Comparison of ENCODE assay signal across 1 cellular context in the genomic region with DNA sequence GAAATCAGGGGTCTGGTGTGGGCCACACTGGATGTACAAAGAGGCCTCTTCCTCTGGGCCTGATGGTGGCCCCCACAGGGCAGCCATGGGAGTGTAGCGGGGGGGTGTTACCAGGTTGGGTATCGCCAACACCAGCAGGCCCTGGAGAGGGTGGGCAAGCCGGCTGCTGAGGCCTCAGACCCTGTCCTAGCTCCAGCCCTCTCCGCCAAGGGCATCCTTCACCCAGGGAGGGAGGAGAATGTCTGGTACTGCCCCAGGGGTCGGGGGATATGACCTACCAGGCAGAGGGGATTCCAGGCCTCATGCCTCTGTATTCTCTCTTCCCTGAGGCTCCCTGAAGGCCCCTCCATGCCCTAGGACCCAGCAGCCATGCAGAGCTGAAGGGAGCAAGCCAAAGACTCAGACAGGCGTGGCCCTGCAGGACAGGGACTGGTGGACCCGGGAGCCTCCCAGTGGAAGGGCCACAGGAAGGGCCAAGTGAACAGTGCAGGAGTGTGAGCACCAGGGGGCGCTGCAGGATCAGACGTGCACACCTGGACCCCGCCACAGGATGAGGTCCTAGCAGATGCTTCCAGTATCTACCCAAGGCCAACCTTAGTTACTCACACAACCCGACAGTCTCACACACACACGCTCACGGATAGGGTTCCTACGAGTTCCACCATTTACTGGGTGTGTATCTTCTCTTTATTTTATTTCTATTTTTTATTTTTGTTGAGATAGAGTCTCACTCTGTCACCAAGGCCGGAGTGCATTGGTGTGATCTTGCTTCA.
TF ChIP-seq lines count a peak whose summit lies in the region.

No MANE protein-coding gene starts in this region.

TF ChIP-seq in HepG2, 621 proteins besides CTCF, POLR2A, EP300 and RAD21 (continued from another document and continues in another):
- TF ChIP-seq HMGXB4 (CRISPR knock-in tag; IDR thresholded peaks at IDR 0.05; ENCODE audit: borderline replicate concordance in 1 of 2, low read depth in 1 of 2) = peak; percentile 89 to 98
- peak; percentile 67; the same call in 1 of the 2 replicates for TF ChIP-seq ZFX (CRISPR knock-in tag; IDR thresholded peaks at IDR 0.05; ENCODE audit: low read depth)
- no peak for TF ChIP-seq ZNF101 (CRISPR knock-in tag; IDR thresholded peaks at IDR 0.05; ENCODE audit: borderline replicate concordance, low read depth)
- 0 out of 2 replicates have a peak, but pooled peaks have one; percentile 68 for TF ChIP-seq SMAD1 (CRISPR knock-in tag; IDR thresholded peaks at IDR 0.05; ENCODE audit: borderline replicate concordance, low read depth)
- TF ChIP-seq TAF1 (CRISPR knock-in tag; IDR thresholded peaks at IDR 0.05) = no peak
- no peak for TF ChIP-seq BRCA1 (CRISPR knock-in tag; IDR thresholded peaks at IDR 0.05)
- TF ChIP-seq ZNF768 (CRISPR knock-in tag; IDR thresholded peaks at IDR 0.05) = peak; percentile 50; the same call in 1 of the 2 replicates
- TF ChIP-seq CEBPB (IDR thresholded peaks at IDR 0.05; ENCODE audit: borderline replicate concordance, low read depth, low read length) = no peak
- peak; percentile 43; the same call in 1 of the 2 replicates for TF ChIP-seq WIZ (CRISPR knock-in tag; IDR thresholded peaks at IDR 0.05)
- TF ChIP-seq FOXJ3 (CRISPR knock-in tag; IDR thresholded peaks at IDR 0.05; ENCODE audit: borderline replicate concordance) = no peak
- no peak for TF ChIP-seq MTF2 (CRISPR knock-in tag; IDR thresholded peaks at IDR 0.05; ENCODE audit: borderline replicate concordance)
- peak; percentile 75 for TF ChIP-seq THAP11 (CRISPR knock-in tag; IDR thresholded peaks at IDR 0.05)
- TF ChIP-seq ZNF776 (CRISPR knock-in tag; IDR thresholded peaks at IDR 0.05) = 0 out of 2 replicates have a peak, but pooled peaks have one; percentile 9
- peak; percentile 74 for TF ChIP-seq ZFP36 (IDR thresholded peaks at IDR 0.05; ENCODE audit: borderline replicate concordance, low read depth, low read length, partially characterized antibody)
- TF ChIP-seq SSRP1 (CRISPR knock-in tag; IDR thresholded peaks at IDR 0.05) = no peak
- no peak for TF ChIP-seq PBX2 (CRISPR knock-in tag; IDR thresholded peaks at IDR 0.05)
- no peak for TF ChIP-seq HNF1A (IDR thresholded peaks at IDR 0.05; ENCODE audit: low read depth)
- no peak for TF ChIP-seq HNF1A (CRISPR knock-in tag; IDR thresholded peaks at IDR 0.05; ENCODE audit: borderline replicate concordance)
- TF ChIP-seq, protein P1, sequence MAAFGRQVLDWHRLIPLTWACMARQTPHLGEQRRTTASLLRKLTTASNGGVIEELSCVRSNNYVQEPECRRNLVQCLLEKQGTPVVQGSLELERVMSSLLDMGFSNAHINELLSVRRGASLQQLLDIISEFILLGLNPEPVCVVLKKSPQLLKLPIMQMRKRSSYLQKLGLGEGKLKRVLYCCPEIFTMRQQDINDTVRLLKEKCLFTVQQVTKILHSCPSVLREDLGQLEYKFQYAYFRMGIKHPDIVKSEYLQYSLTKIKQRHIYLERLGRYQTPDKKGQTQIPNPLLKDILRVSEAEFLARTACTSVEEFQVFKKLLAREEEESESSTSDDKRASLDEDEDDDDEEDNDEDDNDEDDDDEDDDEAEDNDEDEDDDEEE (CRISPR knock-in tag; IDR thresholded peaks at IDR 0.05) = peak; percentile 63; the same call in 1 of the 2 replicates
- TF ChIP-seq ZMYM2 (CRISPR knock-in tag; IDR thresholded peaks at IDR 0.05) = no peak
- no peak for TF ChIP-seq ZNF549 (CRISPR knock-in tag; IDR thresholded peaks at IDR 0.05)
- TF ChIP-seq SPEN (CRISPR knock-in tag; IDR thresholded peaks at IDR 0.05; ENCODE audit: low read depth) = peak; percentile 86
- peak; percentile 68; the same call in 1 of the 3 replicates for TF ChIP-seq MXI1 (IDR thresholded peaks at IDR 0.05; ENCODE audit: borderline replicate concordance, low read depth, low read length)
- no peak for TF ChIP-seq ATF1 (CRISPR knock-in tag; IDR thresholded peaks at IDR 0.05)
- TF ChIP-seq CHD2 (IDR thresholded peaks at IDR 0.05; ENCODE audit: low read depth, low read length) = no peak
- TF ChIP-seq, protein P2, sequence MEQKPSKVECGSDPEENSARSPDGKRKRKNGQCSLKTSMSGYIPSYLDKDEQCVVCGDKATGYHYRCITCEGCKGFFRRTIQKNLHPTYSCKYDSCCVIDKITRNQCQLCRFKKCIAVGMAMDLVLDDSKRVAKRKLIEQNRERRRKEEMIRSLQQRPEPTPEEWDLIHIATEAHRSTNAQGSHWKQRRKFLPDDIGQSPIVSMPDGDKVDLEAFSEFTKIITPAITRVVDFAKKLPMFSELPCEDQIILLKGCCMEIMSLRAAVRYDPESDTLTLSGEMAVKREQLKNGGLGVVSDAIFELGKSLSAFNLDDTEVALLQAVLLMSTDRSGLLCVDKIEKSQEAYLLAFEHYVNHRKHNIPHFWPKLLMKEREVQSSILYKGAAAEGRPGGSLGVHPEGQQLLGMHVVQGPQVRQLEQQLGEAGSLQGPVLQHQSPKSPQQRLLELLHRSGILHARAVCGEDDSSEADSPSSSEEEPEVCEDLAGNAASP (CRISPR knock-in tag; IDR thresholded peaks at IDR 0.05; ENCODE audit: borderline replicate concordance) = peak; percentile 60; the same call in 1 of the 2 replicates
- TF ChIP-seq, protein P3, sequence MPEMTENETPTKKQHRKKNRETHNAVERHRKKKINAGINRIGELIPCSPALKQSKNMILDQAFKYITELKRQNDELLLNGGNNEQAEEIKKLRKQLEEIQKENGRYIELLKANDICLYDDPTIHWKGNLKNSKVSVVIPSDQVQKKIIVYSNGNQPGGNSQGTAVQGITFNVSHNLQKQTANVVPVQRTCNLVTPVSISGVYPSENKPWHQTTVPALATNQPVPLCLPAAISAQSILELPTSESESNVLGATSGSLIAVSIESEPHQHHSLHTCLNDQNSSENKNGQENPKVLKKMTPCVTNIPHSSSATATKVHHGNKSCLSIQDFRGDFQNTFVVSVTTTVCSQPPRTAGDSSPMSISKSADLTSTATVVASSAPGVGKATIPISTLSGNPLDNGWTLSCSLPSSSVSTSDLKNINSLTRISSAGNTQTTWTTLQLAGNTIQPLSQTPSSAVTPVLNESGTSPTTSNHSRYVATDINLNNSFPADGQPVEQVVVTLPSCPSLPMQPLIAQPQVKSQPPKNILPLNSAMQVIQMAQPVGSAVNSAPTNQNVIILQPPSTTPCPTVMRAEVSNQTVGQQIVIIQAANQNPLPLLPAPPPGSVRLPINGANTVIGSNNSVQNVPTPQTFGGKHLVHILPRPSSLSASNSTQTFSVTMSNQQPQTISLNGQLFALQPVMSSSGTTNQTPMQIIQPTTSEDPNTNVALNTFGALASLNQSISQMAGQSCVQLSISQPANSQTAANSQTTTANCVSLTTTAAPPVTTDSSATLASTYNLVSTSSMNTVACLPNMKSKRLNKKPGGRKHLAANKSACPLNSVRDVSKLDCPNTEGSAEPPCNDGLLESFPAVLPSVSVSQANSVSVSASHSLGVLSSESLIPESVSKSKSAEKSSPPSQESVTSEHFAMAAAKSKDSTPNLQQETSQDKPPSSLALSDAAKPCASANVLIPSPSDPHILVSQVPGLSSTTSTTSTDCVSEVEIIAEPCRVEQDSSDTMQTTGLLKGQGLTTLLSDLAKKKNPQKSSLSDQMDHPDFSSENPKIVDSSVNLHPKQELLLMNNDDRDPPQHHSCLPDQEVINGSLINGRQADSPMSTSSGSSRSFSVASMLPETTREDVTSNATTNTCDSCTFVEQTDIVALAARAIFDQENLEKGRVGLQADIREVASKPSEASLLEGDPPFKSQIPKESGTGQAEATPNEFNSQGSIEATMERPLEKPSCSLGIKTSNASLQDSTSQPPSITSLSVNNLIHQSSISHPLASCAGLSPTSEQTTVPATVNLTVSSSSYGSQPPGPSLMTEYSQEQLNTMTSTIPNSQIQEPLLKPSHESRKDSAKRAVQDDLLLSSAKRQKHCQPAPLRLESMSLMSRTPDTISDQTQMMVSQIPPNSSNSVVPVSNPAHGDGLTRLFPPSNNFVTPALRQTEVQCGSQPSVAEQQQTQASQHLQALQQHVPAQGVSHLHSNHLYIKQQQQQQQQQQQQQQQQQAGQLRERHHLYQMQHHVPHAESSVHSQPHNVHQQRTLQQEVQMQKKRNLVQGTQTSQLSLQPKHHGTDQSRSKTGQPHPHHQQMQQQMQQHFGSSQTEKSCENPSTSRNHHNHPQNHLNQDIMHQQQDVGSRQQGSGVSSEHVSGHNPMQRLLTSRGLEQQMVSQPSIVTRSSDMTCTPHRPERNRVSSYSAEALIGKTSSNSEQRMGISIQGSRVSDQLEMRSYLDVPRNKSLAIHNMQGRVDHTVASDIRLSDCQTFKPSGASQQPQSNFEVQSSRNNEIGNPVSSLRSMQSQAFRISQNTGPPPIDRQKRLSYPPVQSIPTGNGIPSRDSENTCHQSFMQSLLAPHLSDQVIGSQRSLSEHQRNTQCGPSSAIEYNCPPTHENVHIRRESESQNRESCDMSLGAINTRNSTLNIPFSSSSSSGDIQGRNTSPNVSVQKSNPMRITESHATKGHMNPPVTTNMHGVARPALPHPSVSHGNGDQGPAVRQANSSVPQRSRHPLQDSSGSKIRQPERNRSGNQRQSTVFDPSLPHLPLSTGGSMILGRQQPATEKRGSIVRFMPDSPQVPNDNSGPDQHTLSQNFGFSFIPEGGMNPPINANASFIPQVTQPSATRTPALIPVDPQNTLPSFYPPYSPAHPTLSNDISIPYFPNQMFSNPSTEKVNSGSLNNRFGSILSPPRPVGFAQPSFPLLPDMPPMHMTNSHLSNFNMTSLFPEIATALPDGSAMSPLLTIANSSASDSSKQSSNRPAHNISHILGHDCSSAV (CRISPR knock-in tag; IDR thresholded peaks at IDR 0.05; ENCODE audit: borderline replicate concordance) = no peak; the same call in 1 of the 2 replicates
- TF ChIP-seq RXRB (CRISPR knock-in tag; IDR thresholded peaks at IDR 0.05; ENCODE audit: borderline replicate concordance) = peak; percentile 80
- TF ChIP-seq, protein P4, sequence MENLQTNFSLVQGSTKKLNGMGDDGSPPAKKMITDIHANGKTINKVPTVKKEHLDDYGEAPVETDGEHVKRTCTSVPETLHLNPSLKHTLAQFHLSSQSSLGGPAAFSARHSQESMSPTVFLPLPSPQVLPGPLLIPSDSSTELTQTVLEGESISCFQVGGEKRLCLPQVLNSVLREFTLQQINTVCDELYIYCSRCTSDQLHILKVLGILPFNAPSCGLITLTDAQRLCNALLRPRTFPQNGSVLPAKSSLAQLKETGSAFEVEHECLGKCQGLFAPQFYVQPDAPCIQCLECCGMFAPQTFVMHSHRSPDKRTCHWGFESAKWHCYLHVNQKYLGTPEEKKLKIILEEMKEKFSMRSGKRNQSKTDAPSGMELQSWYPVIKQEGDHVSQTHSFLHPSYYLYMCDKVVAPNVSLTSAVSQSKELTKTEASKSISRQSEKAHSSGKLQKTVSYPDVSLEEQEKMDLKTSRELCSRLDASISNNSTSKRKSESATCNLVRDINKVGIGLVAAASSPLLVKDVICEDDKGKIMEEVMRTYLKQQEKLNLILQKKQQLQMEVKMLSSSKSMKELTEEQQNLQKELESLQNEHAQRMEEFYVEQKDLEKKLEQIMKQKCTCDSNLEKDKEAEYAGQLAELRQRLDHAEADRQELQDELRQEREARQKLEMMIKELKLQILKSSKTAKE (CRISPR knock-in tag; IDR thresholded peaks at IDR 0.05; ENCODE audit: borderline replicate concordance) = no peak
- no peak for TF ChIP-seq NFRKB (IDR thresholded peaks at IDR 0.05)
- no peak for TF ChIP-seq ZNF674 (CRISPR knock-in tag; IDR thresholded peaks at IDR 0.05; ENCODE audit: low read depth)
